1 cellular context compared by ENCODE assay signal in the genomic region with DNA sequence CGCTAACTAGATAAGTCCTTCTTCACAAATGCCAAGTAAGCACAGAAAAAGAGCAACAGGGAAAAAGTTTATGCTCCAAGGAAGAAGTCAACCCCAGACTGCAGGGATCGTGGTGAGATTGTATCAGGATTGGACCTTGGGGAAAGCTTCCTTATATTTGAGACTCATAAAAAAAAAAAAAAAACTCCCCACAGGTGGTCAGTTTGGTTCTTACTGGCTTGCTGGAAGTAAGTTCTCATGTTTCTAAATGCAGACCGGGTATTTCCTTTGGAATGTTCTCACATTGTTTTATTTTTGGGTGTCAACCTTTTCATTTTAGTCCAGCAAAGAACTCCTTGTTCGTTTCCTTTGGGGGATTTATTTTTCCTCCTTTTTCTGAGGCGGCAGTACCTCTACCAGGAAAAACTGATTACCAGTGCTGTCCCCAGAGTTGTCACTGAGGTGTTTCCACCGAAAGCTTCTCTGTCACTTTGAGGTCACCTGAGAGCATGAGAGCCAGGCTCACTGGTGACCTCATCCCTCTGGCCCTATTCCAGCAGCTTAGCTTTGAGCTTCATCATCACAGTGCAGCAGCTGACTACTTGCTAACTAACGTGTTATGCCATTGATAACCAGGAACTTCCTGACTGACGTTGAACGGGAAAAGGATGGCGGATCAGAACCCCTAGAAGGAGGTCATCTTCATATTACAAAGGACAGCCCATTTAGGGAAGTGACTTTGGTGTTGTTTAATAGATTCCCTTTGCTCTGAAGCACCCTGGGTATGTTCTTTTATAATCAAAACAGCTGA.
TF ChIP-seq lines count a peak whose summit lies in the region.

No MANE protein-coding gene starts in this region.

TF ChIP-seq in HEK293, 187 proteins besides CTCF, POLR2A, EP300 and RAD21 (continued from another document and continues in another):
- TF ChIP-seq ZEB2 (tag by site-specific recombination; IDR thresholded peaks at IDR 0.05) (peak; percentile 81), KLF1 (tag by site-specific recombination; IDR thresholded peaks at IDR 0.05) (no peak), ZNF560 (tag by site-specific recombination; IDR thresholded peaks at IDR 0.05; ENCODE audit: borderline replicate concordance) (no peak), ZNF544 (tag by site-specific recombination; IDR thresholded peaks at IDR 0.05) (no peak), ZNF610 (tag by site-specific recombination; IDR thresholded peaks at IDR 0.05; ENCODE audit: borderline replicate concordance) (no peak), ZNF350 (tag by site-specific recombination; IDR thresholded peaks at IDR 0.05) (no peak), ZFP69B (tag by site-specific recombination; IDR thresholded peaks at IDR 0.05) (no peak), GFI1B (tag by site-specific recombination; IDR thresholded peaks at IDR 0.05) (no peak), ZNF133 (tag by site-specific recombination; IDR thresholded peaks at IDR 0.05) (no peak), ZNF112 (tag by site-specific recombination; IDR thresholded peaks at IDR 0.05) (no peak), ZNF37A (tag by site-specific recombination; IDR thresholded peaks at IDR 0.05) (no peak), SP3 (tag by site-specific recombination; IDR thresholded peaks at IDR 0.05) (peak; percentile 47; the same call in 1 of the 2 replicates), ZNF549 (tag by site-specific recombination; IDR thresholded peaks at IDR 0.05) (no peak), ZFP37 (tag by site-specific recombination; IDR thresholded peaks at IDR 0.05) (0 out of 2 replicates have a peak, but pooled peaks have one; percentile 61), ZNF701 (tag by site-specific recombination; IDR thresholded peaks at IDR 0.05) (no peak), ZSCAN30 (tag by site-specific recombination; IDR thresholded peaks at IDR 0.05) (0 out of 2 replicates have a peak, but pooled peaks have one; percentile 21), MEIS1 (CRISPR knock-in tag; IDR thresholded peaks at IDR 0.05; ENCODE audit: borderline replicate concordance) (no peak), SP7 (tag by site-specific recombination; IDR thresholded peaks at IDR 0.05) (peak; percentile 53), OSR2 (tag by site-specific recombination; IDR thresholded peaks at IDR 0.05) (peak; percentile 67), GLI4 (tag by site-specific recombination; IDR thresholded peaks at IDR 0.05) (no peak), ZNF624 (tag by site-specific recombination; IDR thresholded peaks at IDR 0.05) (no peak), PRDM1 (tag by site-specific recombination; IDR thresholded peaks at IDR 0.05) (peak; percentile 78), ZIC2 (tag by site-specific recombination; IDR thresholded peaks at IDR 0.05) (no peak), HOXD13 (CRISPR knock-in tag; IDR thresholded peaks at IDR 0.05; ENCODE audit: borderline replicate concordance) (no peak), ZNF274 (IDR thresholded peaks at IDR 0.05; ENCODE audit: low read length) (no peak), ZNF274 (tag by site-specific recombination; IDR thresholded peaks at IDR 0.05; ENCODE audit: borderline replicate concordance) (no peak), ZNF324 (tag by site-specific recombination; IDR thresholded peaks at IDR 0.05) (no peak), ZNF391 (tag by site-specific recombination; IDR thresholded peaks at IDR 0.05; ENCODE audit: borderline replicate concordance, low read depth) (0 out of 2 replicates have a peak, but pooled peaks have one; percentile 30), ZNF202 (tag by site-specific recombination; IDR thresholded peaks at IDR 0.05; ENCODE audit: borderline replicate concordance) (no peak), ZNF138 (tag by site-specific recombination; IDR thresholded peaks at IDR 0.05; ENCODE audit: borderline replicate concordance) (no peak), GLIS1 (tag by site-specific recombination; IDR thresholded peaks at IDR 0.05) (no peak; the same call in none of the 2 replicates), TRIM28 (IDR thresholded peaks at IDR 0.05; ENCODE audit: borderline replicate concordance, low read length) (0 out of 2 replicates have a peak, but pooled peaks have one; percentile 20), TCF7L2 (IDR thresholded peaks at IDR 0.05; ENCODE audit: borderline replicate concordance, low read depth, low read length) (no peak), ZXDB (tag by site-specific recombination; IDR thresholded peaks at IDR 0.05) (peak; percentile 67), ZFHX2 (tag by site-specific recombination; conservative IDR thresholded peaks at IDR 0.05) (no peak), ZNF292 (tag by site-specific recombination; IDR thresholded peaks at IDR 0.05; ENCODE audit: borderline replicate concordance, low read depth) (no peak), ZNF184 (tag by site-specific recombination; IDR thresholded peaks at IDR 0.05) (peak; percentile 42), ZBTB21 (tag by site-specific recombination; IDR thresholded peaks at IDR 0.05) (peak; percentile 70), REPIN1 (tag by site-specific recombination; IDR thresholded peaks at IDR 0.05; ENCODE audit: low read depth) (no peak), SCRT1 (tag by site-specific recombination; IDR thresholded peaks at IDR 0.05; ENCODE audit: borderline replicate concordance) (peak; percentile 31; the same call in 1 of the 2 replicates), ZNF19 (tag by site-specific recombination; IDR thresholded peaks at IDR 0.05; ENCODE audit: low read depth) (no peak), ZNF266 (tag by site-specific recombination; IDR thresholded peaks at IDR 0.05; ENCODE audit: low read depth) (no peak), ZNF629 (tag by site-specific recombination; IDR thresholded peaks at IDR 0.05) (peak; percentile 95), ZNF660 (tag by site-specific recombination; IDR thresholded peaks at IDR 0.05) (peak; percentile 99), ZNF23 (tag by site-specific recombination; IDR thresholded peaks at IDR 0.05; ENCODE audit: borderline replicate concordance) (no peak), ZNF423 (tag by site-specific recombination; IDR thresholded peaks at IDR 0.05) (no peak), IKZF3 (tag by site-specific recombination; IDR thresholded peaks at IDR 0.05) (no peak), BCL11A (tag by site-specific recombination; IDR thresholded peaks at IDR 0.05; ENCODE audit: low read depth) (peak; percentile 44; the same call in 1 of the 2 replicates)
- TF ChIP-seq, protein P1, sequence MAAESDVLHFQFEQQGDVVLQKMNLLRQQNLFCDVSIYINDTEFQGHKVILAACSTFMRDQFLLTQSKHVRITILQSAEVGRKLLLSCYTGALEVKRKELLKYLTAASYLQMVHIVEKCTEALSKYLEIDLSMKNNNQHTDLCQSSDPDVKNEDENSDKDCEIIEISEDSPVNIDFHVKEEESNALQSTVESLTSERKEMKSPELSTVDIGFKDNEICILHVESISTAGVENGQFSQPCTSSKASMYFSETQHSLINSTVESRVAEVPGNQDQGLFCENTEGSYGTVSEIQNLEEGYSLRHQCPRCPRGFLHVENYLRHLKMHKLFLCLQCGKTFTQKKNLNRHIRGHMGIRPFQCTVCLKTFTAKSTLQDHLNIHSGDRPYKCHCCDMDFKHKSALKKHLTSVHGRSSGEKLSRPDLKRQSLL (tag by site-specific recombination; IDR thresholded peaks at IDR 0.05) = 0 out of 2 replicates have a peak, but pooled peaks have one; percentile 8
- TF ChIP-seq, protein P2, sequence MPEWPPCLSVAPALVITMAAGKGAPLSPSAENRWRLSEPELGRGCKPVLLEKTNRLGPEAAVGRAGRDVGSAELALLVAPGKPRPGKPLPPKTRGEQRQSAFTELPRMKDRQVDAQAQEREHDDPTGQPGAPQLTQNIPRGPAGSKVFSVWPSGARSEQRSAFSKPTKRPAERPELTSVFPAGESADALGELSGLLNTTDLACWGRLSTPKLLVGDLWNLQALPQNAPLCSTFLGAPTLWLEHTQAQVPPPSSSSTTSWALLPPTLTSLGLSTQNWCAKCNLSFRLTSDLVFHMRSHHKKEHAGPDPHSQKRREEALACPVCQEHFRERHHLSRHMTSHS (tag by site-specific recombination; IDR thresholded peaks at IDR 0.05) = no peak
- TF ChIP-seq, protein P3, sequence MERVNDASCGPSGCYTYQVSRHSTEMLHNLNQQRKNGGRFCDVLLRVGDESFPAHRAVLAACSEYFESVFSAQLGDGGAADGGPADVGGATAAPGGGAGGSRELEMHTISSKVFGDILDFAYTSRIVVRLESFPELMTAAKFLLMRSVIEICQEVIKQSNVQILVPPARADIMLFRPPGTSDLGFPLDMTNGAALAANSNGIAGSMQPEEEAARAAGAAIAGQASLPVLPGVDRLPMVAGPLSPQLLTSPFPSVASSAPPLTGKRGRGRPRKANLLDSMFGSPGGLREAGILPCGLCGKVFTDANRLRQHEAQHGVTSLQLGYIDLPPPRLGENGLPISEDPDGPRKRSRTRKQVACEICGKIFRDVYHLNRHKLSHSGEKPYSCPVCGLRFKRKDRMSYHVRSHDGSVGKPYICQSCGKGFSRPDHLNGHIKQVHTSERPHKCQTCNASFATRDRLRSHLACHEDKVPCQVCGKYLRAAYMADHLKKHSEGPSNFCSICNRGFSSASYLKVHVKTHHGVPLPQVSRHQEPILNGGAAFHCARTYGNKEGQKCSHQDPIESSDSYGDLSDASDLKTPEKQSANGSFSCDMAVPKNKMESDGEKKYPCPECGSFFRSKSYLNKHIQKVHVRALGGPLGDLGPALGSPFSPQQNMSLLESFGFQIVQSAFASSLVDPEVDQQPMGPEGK (tag by site-specific recombination; IDR thresholded peaks at IDR 0.05) = no peak
- TF ChIP-seq, protein P4, sequence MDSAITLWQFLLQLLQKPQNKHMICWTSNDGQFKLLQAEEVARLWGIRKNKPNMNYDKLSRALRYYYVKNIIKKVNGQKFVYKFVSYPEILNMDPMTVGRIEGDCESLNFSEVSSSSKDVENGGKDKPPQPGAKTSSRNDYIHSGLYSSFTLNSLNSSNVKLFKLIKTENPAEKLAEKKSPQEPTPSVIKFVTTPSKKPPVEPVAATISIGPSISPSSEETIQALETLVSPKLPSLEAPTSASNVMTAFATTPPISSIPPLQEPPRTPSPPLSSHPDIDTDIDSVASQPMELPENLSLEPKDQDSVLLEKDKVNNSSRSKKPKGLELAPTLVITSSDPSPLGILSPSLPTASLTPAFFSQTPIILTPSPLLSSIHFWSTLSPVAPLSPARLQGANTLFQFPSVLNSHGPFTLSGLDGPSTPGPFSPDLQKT (IDR thresholded peaks at IDR 0.05; ENCODE audit: borderline replicate concordance, low read depth, low read length) = no peak
- TF ChIP-seq, protein P5, sequence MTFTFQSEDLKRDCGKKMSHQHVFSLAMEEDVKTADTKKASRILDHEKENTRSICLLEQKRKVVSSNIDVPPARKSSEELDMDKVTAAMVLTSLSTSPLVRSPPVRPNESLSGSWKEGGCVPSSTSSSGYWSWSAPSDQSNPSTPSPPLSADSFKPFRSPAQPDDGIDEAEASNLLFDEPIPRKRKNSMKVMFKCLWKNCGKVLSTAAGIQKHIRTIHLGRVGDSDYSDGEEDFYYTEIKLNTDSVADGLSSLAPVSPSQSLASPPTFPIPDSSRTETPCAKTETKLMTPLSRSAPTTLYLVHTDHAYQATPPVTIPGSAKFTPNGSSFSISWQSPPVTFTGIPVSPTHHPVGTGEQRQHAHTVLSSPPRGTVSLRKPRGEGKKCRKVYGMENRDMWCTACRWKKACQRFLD (tag by site-specific recombination; IDR thresholded peaks at IDR 0.05) = no peak
- TF ChIP-seq, protein P6, sequence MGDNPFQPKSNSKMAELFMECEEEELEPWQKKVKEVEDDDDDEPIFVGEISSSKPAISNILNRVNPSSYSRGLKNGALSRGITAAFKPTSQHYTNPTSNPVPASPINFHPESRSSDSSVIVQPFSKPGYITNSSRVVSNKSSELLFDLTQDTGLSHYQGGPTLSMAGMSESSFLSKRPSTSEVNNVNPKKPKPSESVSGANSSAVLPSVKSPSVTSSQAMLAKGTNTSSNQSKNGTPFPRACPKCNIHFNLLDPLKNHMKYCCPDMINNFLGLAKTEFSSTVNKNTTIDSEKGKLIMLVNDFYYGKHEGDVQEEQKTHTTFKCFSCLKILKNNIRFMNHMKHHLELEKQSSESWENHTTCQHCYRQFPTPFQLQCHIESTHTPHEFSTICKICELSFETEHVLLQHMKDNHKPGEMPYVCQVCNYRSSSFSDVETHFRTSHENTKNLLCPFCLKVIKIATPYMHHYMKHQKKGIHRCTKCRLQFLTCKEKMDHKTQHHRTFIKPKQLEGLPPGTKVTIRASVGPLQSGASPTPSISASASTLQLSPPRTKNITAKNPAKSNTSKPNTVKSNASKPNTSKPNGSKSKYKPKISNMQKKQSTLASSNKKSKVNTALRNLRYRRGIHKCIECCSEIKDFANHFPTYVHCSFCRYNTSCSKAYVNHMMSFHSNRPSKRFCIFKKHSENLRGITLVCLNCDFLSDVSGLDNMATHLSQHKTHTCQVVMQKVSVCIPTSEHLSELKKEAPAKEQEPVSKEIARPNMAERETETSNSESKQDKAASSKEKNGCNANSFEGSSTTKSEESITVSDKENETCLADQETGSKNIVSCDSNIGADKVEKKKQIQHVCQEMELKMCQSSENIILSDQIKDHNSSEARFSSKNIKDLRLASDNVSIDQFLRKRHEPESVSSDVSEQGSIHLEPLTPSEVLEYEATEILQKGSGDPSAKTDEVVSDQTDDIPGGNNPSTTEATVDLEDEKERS (tag by site-specific recombination; IDR thresholded peaks at IDR 0.05) = no peak
- TF ChIP-seq, protein P7, sequence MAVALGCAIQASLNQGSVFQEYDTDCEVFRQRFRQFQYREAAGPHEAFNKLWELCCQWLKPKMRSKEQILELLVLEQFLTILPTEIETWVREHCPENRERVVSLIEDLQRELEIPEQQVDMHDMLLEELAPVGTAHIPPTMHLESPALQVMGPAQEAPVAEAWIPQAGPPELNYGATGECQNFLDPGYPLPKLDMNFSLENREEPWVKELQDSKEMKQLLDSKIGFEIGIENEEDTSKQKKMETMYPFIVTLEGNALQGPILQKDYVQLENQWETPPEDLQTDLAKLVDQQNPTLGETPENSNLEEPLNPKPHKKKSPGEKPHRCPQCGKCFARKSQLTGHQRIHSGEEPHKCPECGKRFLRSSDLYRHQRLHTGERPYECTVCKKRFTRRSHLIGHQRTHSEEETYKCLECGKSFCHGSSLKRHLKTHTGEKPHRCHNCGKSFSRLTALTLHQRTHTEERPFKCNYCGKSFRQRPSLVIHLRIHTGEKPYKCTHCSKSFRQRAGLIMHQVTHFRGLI (tag by site-specific recombination; IDR thresholded peaks at IDR 0.05) = no peak
- TF ChIP-seq, protein P8, sequence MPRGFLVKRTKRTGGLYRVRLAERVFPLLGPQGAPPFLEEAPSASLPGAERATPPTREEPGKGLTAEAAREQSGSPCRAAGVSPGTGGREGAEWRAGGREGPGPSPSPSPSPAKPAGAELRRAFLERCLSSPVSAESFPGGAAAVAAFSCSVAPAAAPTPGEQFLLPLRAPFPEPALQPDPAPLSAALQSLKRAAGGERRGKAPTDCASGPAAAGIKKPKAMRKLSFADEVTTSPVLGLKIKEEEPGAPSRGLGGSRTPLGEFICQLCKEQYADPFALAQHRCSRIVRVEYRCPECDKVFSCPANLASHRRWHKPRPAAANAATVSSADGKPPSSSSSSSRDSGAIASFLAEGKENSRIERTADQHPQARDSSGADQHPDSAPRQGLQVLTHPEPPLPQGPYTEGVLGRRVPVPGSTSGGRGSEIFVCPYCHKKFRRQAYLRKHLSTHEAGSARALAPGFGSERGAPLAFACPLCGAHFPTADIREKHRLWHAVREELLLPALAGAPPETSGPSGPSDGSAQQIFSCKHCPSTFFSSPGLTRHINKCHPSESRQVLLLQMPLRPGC (tag by site-specific recombination; IDR thresholded peaks at IDR 0.05) = 0 out of 2 replicates have a peak, but pooled peaks have one; percentile 42
